1 cellular context compared by ENCODE assay signal in genomic region chr22:50148991-50149721, GRCh38.
A peak's percentile ranks its signal among the peaks of the same experiment; 100 is the strongest.
TF ChIP-seq lines count a peak whose summit lies in the region.

No MANE protein-coding gene starts in this region.

TF ChIP-seq in HepG2, 621 proteins besides CTCF, POLR2A, EP300 and RAD21 (continued from another document and continues in another):
- TF ChIP-seq HNF1B (CRISPR knock-in tag; IDR thresholded peaks at IDR 0.05) (no peak), MAFG (CRISPR knock-in tag; IDR thresholded peaks at IDR 0.05) (no peak), EEA1 (CRISPR knock-in tag; IDR thresholded peaks at IDR 0.05; ENCODE audit: borderline replicate concordance) (no peak), ZFP90 (CRISPR knock-in tag; IDR thresholded peaks at IDR 0.05; ENCODE audit: borderline replicate concordance) (no peak), ZNF143 (CRISPR knock-in tag; IDR thresholded peaks at IDR 0.05) (no peak), ZNF124 (CRISPR knock-in tag; IDR thresholded peaks at IDR 0.05) (no peak), ZNF589 (CRISPR knock-in tag; conservative IDR thresholded peaks at IDR 0.05) (no peak), ZBTB46 (CRISPR knock-in tag; IDR thresholded peaks at IDR 0.05; ENCODE audit: borderline replicate concordance) (no peak), ERF (CRISPR knock-in tag; IDR thresholded peaks at IDR 0.05) (0 out of 2 replicates have a peak, but pooled peaks have one; percentile 26), ZNF230 (CRISPR knock-in tag; IDR thresholded peaks at IDR 0.05) (no peak), ZNF616 (CRISPR knock-in tag; IDR thresholded peaks at IDR 0.05; ENCODE audit: low read depth) (no peak), ZNF274 (CRISPR knock-in tag; IDR thresholded peaks at IDR 0.05) (0 out of 2 replicates have a peak, but pooled peaks have one; percentile 37), NR3C1 (CRISPR knock-in tag; IDR thresholded peaks at IDR 0.05) (no peak), XRCC5 (optimal IDR thresholded peaks at IDR 0.05; ENCODE audit: low read length) (peak; percentile 86), ZNF557 (CRISPR knock-in tag; IDR thresholded peaks at IDR 0.05) (no peak), SP4 (CRISPR knock-in tag; IDR thresholded peaks at IDR 0.05) (no peak), ATM (IDR thresholded peaks at IDR 0.05; ENCODE audit: borderline replicate concordance) (no peak), AKNA (CRISPR knock-in tag; IDR thresholded peaks at IDR 0.05; ENCODE audit: borderline replicate concordance) (no peak), MTA1 (CRISPR knock-in tag; IDR thresholded peaks at IDR 0.05; ENCODE audit: borderline replicate concordance) (peak; percentile 28; the same call in 1 of the 2 replicates), REST (IDR thresholded peaks at IDR 0.05; ENCODE audit: borderline replicate concordance in 1 of 2, low read depth in 1 of 2, low read length in 2 of 2) (no peak), ZBTB33 (CRISPR knock-in tag; IDR thresholded peaks at IDR 0.05) (0 out of 2 replicates have a peak, but pooled peaks have one; percentile 17), ZNF777 (CRISPR knock-in tag; IDR thresholded peaks at IDR 0.05) (no peak), MTA3 (CRISPR knock-in tag; IDR thresholded peaks at IDR 0.05) (no peak), MED1 (CRISPR knock-in tag; IDR thresholded peaks at IDR 0.05) (peak; percentile 31; the same call in 1 of the 2 replicates), SAP130 (CRISPR knock-in tag; IDR thresholded peaks at IDR 0.05; ENCODE audit: low read depth) (peak; percentile 42; the same call in 1 of the 2 replicates), ZNF800 (CRISPR knock-in tag; IDR thresholded peaks at IDR 0.05) (no peak), PHF5A (CRISPR knock-in tag; IDR thresholded peaks at IDR 0.05; ENCODE audit: low read depth, unreplicated experiment) (no peak), ZNF451 (CRISPR knock-in tag; IDR thresholded peaks at IDR 0.05) (no peak), ZNF646 (CRISPR knock-in tag; IDR thresholded peaks at IDR 0.05) (no peak), SNAI1 (CRISPR knock-in tag; IDR thresholded peaks at IDR 0.05; ENCODE audit: borderline replicate concordance) (no peak), ZNF639 (CRISPR knock-in tag; conservative IDR thresholded peaks at IDR 0.05) (no peak), SETDB1 (CRISPR knock-in tag; IDR thresholded peaks at IDR 0.05; ENCODE audit: borderline replicate concordance) (no peak)
